Comparison of ENCODE assay signal across 27 cellular contexts in genomic region chr2:25929789-25930473, GRCh38.
"Had no signal": no experiment of that assay in that cellular context is flagged by ENCODE, and none has a peak within 500 bp of the region (broad histone marks: within the 10 kb centered on the region; RNA-seq: fewer than 3 reads in every experiment).

No MANE protein-coding gene starts in this region.

- ATAC-seq: activated CD4-positive, alpha-beta T cell treated with anti-CD3 and anti-CD28 coated beads for 36 hours; activated CD8-positive, alpha-beta memory T cell treated with anti-CD3 and anti-CD28 coated beads, Interleukin-2, amount 10 ng/mL, durations not matched to agents 7 days and 5 days; activated CD8-positive, alpha-beta T cell treated with anti-CD3 and anti-CD28 coated beads, Interleukin-2, amount 10 ng/mL, durations not matched to agents 7 days and 5 days; body of pancreas; effector memory CD8-positive, alpha-beta T cell; esophagus mucosa had no signal

- H3K4me3 ChIP-seq: body of pancreas had no signal

- H3K27me3 Mint-ChIP-seq: activated CD4-positive, alpha-beta memory T cell treated with anti-CD3 and anti-CD28 coated beads for 36 hours; activated CD4-positive, alpha-beta T cell treated with anti-CD3 and anti-CD28 coated beads for 36 hours; activated CD4-positive, alpha-beta T cell treated with anti-CD3 and anti-CD28 coated beads, Interleukin-2, amount 10 ng/mL, durations not matched to agents 24 days and 14 days; activated CD8-positive, alpha-beta memory T cell treated with anti-CD3 and anti-CD28 coated beads, Interleukin-2, amount 10 ng/mL, durations not matched to agents 7 days and 5 days; activated naive CD8-positive, alpha-beta T cell; effector memory CD8-positive, alpha-beta T cell had no signal

- H3K27me3 ChIP-seq: body of pancreas had no signal

- H3K4me1 ChIP-seq: body of pancreas had no signal

- H3K9me3 Mint-ChIP-seq: activated CD4-positive, alpha-beta memory T cell treated with anti-CD3 and anti-CD28 coated beads for 36 hours; activated CD4-positive, alpha-beta T cell treated with anti-CD3 and anti-CD28 coated beads, Interleukin-2, amount 10 ng/mL, durations not matched to agents 24 days and 14 days; activated T-helper 1 cell treated with anti-CD3 and anti-CD28 coated beads, Interleukin-12 subunit alpha, Interleukin-12 subunit beta, Interleukin-2, Interleukin-4 antibody, amounts not matched to agents 30 ng/mL and 10 ng/mL and 1 ng/mL, durations not matched to agents 14 hours and 24 hours and 36 hours; activated T-helper 2 cell treated with anti-CD3 and anti-CD28 coated beads, Interferon-gamma antibody, Interleukin-2, Interleukin-4, amounts not matched to agents 10 μg/mL and 5 μg/mL and 100 μg/mL, durations not matched to agents 14 hours and 24 hours and 36 hours; effector memory CD8-positive, alpha-beta T cell had no signal

- H3K4me3 Mint-ChIP-seq: activated CD4-positive, alpha-beta memory T cell treated with anti-CD3 and anti-CD28 coated beads for 36 hours; activated CD4-positive, alpha-beta T cell treated with anti-CD3 and anti-CD28 coated beads for 36 hours; activated CD4-positive, alpha-beta T cell treated with anti-CD3 and anti-CD28 coated beads, Interleukin-2, amount 10 ng/mL, durations not matched to agents 24 days and 14 days; activated CD8-positive, alpha-beta memory T cell treated with anti-CD3 and anti-CD28 coated beads, Interleukin-2, amount 10 ng/mL, durations not matched to agents 7 days and 5 days; activated CD8-positive, alpha-beta T cell treated with anti-CD3 and anti-CD28 coated beads, Interleukin-2, amount 10 ng/mL, durations not matched to agents 7 days and 5 days; activated naive CD8-positive, alpha-beta T cell; activated T-helper 1 cell treated with anti-CD3 and anti-CD28 coated beads, Interleukin-12 subunit alpha, Interleukin-12 subunit beta, Interleukin-2, Interleukin-4 antibody, amounts not matched to agents 30 ng/mL and 10 ng/mL and 1 ng/mL, durations not matched to agents 14 hours and 24 hours and 36 hours; effector memory CD8-positive, alpha-beta T cell had no signal

- DNase-seq: activated CD4-positive, alpha-beta memory T cell treated with anti-CD3 and anti-CD28 coated beads for 36 hours; activated CD4-positive, alpha-beta T cell treated with anti-CD3 and anti-CD28 coated beads for 36 hours; activated CD4-positive, alpha-beta T cell treated with anti-CD3 and anti-CD28 coated beads, Interleukin-2, amount 10 ng/mL, durations not matched to agents 24 days and 14 days; activated CD4-positive, CD25-positive, alpha-beta regulatory T cell; activated CD4-positive, CD25-positive, alpha-beta regulatory T cell treated with anti-CD3 and anti-CD28 coated beads, Interleukin-2, amount 50 U/mL, for 72 hours; activated CD8-positive, alpha-beta memory T cell treated with anti-CD3 and anti-CD28 coated beads, Interleukin-2, amount 10 ng/mL, durations not matched to agents 7 days and 5 days; activated CD8-positive, alpha-beta memory T cell treated with anti-CD3 and anti-CD28 coated beads, Interleukin-2, amount 50 U/mL, for 4 hours; activated CD8-positive, alpha-beta T cell treated with anti-CD3 and anti-CD28 coated beads, Interleukin-2, amount 10 ng/mL, durations not matched to agents 7 days and 5 days; activated effector memory CD4-positive, alpha-beta T cell treated with anti-CD3 and anti-CD28 coated beads, Interleukin-2, amount 50 U/mL, for 16 hours; activated naive CD4-positive, alpha-beta T cell treated with anti-CD3 and anti-CD28 coated beads, Interleukin-2, amount 50 U/mL, for 16 hours; activated T-cell treated with anti-CD3 and anti-CD28 coated beads, Interleukin-2, amount 50 U/mL, for 1 hour; activated T-cell treated with anti-CD3 and anti-CD28 coated beads, Interleukin-2, amount 50 U/mL, for 48 hours; amniotic stem cell; aorta; body of pancreas; central memory CD4-positive, alpha-beta T cell; cortex of kidney; dermis blood vessel endothelial cell; effector CD4-positive, alpha-beta T cell; effector memory CD8-positive, alpha-beta T cell; foreskin fibroblast; head of caudate nucleus; T-helper 2 cell had no signal

- H3K4me1 Mint-ChIP-seq: activated CD4-positive, alpha-beta T cell treated with anti-CD3 and anti-CD28 coated beads for 36 hours; activated CD4-positive, alpha-beta T cell treated with anti-CD3 and anti-CD28 coated beads, Interleukin-2, amount 10 ng/mL, durations not matched to agents 24 days and 14 days had no signal

- H3K27ac Mint-ChIP-seq: activated CD4-positive, alpha-beta memory T cell treated with anti-CD3 and anti-CD28 coated beads for 36 hours; activated CD4-positive, alpha-beta T cell treated with anti-CD3 and anti-CD28 coated beads for 36 hours; activated CD4-positive, alpha-beta T cell treated with anti-CD3 and anti-CD28 coated beads, Interleukin-2, amount 10 ng/mL, durations not matched to agents 24 days and 14 days; activated CD8-positive, alpha-beta memory T cell treated with anti-CD3 and anti-CD28 coated beads, Interleukin-2, amount 10 ng/mL, durations not matched to agents 7 days and 5 days; activated CD8-positive, alpha-beta T cell treated with anti-CD3 and anti-CD28 coated beads, Interleukin-2, amount 10 ng/mL, durations not matched to agents 7 days and 5 days; activated naive CD8-positive, alpha-beta T cell; activated T-helper 1 cell treated with anti-CD3 and anti-CD28 coated beads, Interleukin-12 subunit alpha, Interleukin-12 subunit beta, Interleukin-2, Interleukin-4 antibody, amounts not matched to agents 30 ng/mL and 10 ng/mL and 1 ng/mL, durations not matched to agents 14 hours and 24 hours and 36 hours; activated T-helper 2 cell treated with anti-CD3 and anti-CD28 coated beads, Interferon-gamma antibody, Interleukin-2, Interleukin-4, amounts not matched to agents 10 μg/mL and 5 μg/mL and 100 μg/mL, durations not matched to agents 14 hours and 24 hours and 36 hours; effector memory CD8-positive, alpha-beta T cell had no signal

- H3K27ac ChIP-seq: body of pancreas had no signal

- H3K9me3 ChIP-seq: body of pancreas had no signal
